ENCODE assay signal across 13 cellular contexts in genomic region chr5:129053438-129053837, GRCh38.
"Had no signal": no experiment of that assay in that cellular context is flagged by ENCODE, and none has a peak within 500 bp of the region (broad histone marks: within the 10 kb centered on the region; RNA-seq: fewer than 3 reads in every experiment).

No MANE protein-coding gene starts in this region.

- ATAC-seq: mucosa of descending colon; naive thymus-derived CD8-positive, alpha-beta T cell; T-helper 17 cell had no signal

- H3K4me3 ChIP-seq: mucosa of descending colon, skin epidermis, tibial artery, vagina had no signal

- H3K36me3 ChIP-seq: neutrophil, tibial artery, vagina had no signal

- DNase-seq: activated CD4-positive, alpha-beta T cell treated with anti-CD3 and anti-CD28 coated beads, Interleukin-2, amount 50 U/mL, for 1 hour; activated CD4-positive, CD25-positive, alpha-beta regulatory T cell; activated effector memory CD4-positive, alpha-beta T cell treated with Interleukin-2 at 50 U/mL for 16 hours; cerebellar nuclear complex; mucosa of descending colon; naive thymus-derived CD8-positive, alpha-beta T cell; retina; T-helper 17 cell; tibial artery had no signal

- H3K4me3 Mint-ChIP-seq: activated naive CD8-positive, alpha-beta T cell; naive thymus-derived CD8-positive, alpha-beta T cell; T-helper 17 cell had no signal

- H3K36me3 Mint-ChIP-seq: activated naive CD8-positive, alpha-beta T cell had no signal

- H3K4me1 ChIP-seq: tibial artery had no signal

- H3K27ac Mint-ChIP-seq: activated naive CD8-positive, alpha-beta T cell; naive thymus-derived CD8-positive, alpha-beta T cell; T-helper 17 cell had no signal

- H3K27me3 ChIP-seq: neutrophil, tibial artery, vagina had no signal

- H3K4me1 Mint-ChIP-seq: naive thymus-derived CD8-positive, alpha-beta T cell; T-helper 17 cell had no signal

- H3K9me3 ChIP-seq: mucosa of descending colon, neutrophil, vagina had no signal

- H3K27ac ChIP-seq: neutrophil, skin epidermis, tibial artery, vagina had no signal
